18 cellular contexts compared by ENCODE assay signal in genomic region chr12:44763021-44763420, GRCh38.
DNase-seq lines count a peak whose midpoint lies in the region; ATAC-seq and TF ChIP-seq lines count a peak whose summit lies in the region.
"Had no signal": no experiment of that assay in that cellular context is flagged by ENCODE, and none has a peak within 500 bp of the region (broad histone marks: within the 10 kb centered on the region; RNA-seq: fewer than 3 reads in every experiment).

No MANE protein-coding gene starts in this region.

- H3K4me3 ChIP-seq in neural progenitor cell (no peak overlapping the region), upper lobe of left lung (no peak overlapping the region)
- H3K4me3 ChIP-seq: BLaER1 had no signal

- peaks cover 7% of the 10 kb centered on the region for H3K79me2 ChIP-seq in neural progenitor cell (ENCODE audit: low read depth)

- TF ChIP-seq CTCF in neural progenitor cell (IDR thresholded peaks at IDR 0.05) (no peak), upper lobe of left lung (IDR thresholded peaks at IDR 0.05) (no peak)

- H3K9ac ChIP-seq in neural progenitor cell, result no peak overlapping the region
- H3K9ac ChIP-seq: BLaER1 had no signal

- no peak overlapping the region for H2AFZ ChIP-seq in neural progenitor cell (replicated peaks)

- TF ChIP-seq POLR2A in upper lobe of left lung (IDR thresholded peaks at IDR 0.05), result no peak

- H3K9me3 ChIP-seq in neural progenitor cell (ENCODE audit: low read depth), result no peaks in the 10 kb centered on the region
- no peaks in the 10 kb centered on the region for H3K9me3 ChIP-seq in upper lobe of left lung
- H3K9me3 ChIP-seq: BE2C, BLaER1 had no signal

- DNase-seq in COLO829 (ENCODE audit: low spot score), result peak; percentile 76
- DNase-seq in SK-MEL-5 (ENCODE audit: low read depth, low spot score), result peak; percentile 33
- DNase-seq in neural progenitor cell (ENCODE audit: low spot score), result no peak
- no peak for DNase-seq in upper lobe of left lung
- DNase-seq in NCI-H1436 treated with DMSO at 0.1 percent for 48 hours (lab: John Stamatoyannopoulos, UW), result no peak
- DNase-seq: 8988T; ACHN; BE2C; C1 segment of cervical spinal cord; Caco-2; Calu3; CD4-positive, alpha-beta memory T cell; CD4-positive, CD25-positive, alpha-beta regulatory T cell; CD8-positive, alpha-beta memory T cell; DMS79 treated with DMSO at 0.1 percent for 48 hours; GF-D8 had no signal

- H3K9me3 Mint-ChIP-seq in neural progenitor cell, result no peaks in the 10 kb centered on the region
- H3K9me3 Mint-ChIP-seq: CD4-positive, alpha-beta memory T cell; CD4-positive, CD25-positive, alpha-beta regulatory T cell; CD8-positive, alpha-beta memory T cell had no signal

- no peaks in the 10 kb centered on the region for H4K20me1 ChIP-seq in neural progenitor cell (ENCODE audit: low read depth)
- H4K20me1 ChIP-seq: BLaER1 had no signal

- H3K4me1 ChIP-seq in neural progenitor cell (peaks cover 20% of the 10 kb centered on the region), upper lobe of left lung (no peaks in the 10 kb centered on the region)
- H3K4me1 ChIP-seq: BE2C, BLaER1, Caco-2 had no signal

- 68 to 89% methylated on average over 3 of the region's 3 CpGs for WGBS in upper lobe of left lung, 2 donors

- H3K36me3 ChIP-seq in neural progenitor cell (no peaks in the 10 kb centered on the region), upper lobe of left lung (no peaks in the 10 kb centered on the region)
- H3K36me3 ChIP-seq: BE2C, BLaER1 had no signal

- peaks cover 13% of the 10 kb centered on the region for H3K4me1 Mint-ChIP-seq in neural progenitor cell
- H3K4me1 Mint-ChIP-seq: CD14-positive monocyte; CD4-positive, alpha-beta memory T cell; CD4-positive, CD25-positive, alpha-beta regulatory T cell had no signal

- H3F3A ChIP-seq in neural progenitor cell (ENCODE audit: low read depth), result no peaks in the 10 kb centered on the region

- ATAC-seq in upper lobe of left lung (ENCODE audit: low FRiP score in 2 of 2), result no peak

- no peaks in the 10 kb centered on the region for H3K27me3 ChIP-seq in neural progenitor cell
- no peaks in the 10 kb centered on the region for H3K27me3 ChIP-seq in upper lobe of left lung
- H3K27me3 ChIP-seq: BE2C, BLaER1 had no signal

- peak overlapping the region; percentile 30 for H3K4me2 ChIP-seq in neural progenitor cell
- H3K4me2 ChIP-seq: BLaER1 had no signal

- no peak overlapping the region for H3K4me3 Mint-ChIP-seq in neural progenitor cell
- H3K4me3 Mint-ChIP-seq: CD14-positive monocyte; CD4-positive, alpha-beta memory T cell; CD4-positive, CD25-positive, alpha-beta regulatory T cell; CD8-positive, alpha-beta memory T cell had no signal

- H3K27ac ChIP-seq in neural progenitor cell (no peak overlapping the region), upper lobe of left lung (no peak overlapping the region)
- H3K27ac ChIP-seq: BLaER1 had no signal

- in situ Hi-C loops in SK-MEL-5 (cut with HindIII; ENCODE audit: low pct_unique_long_range_greater_than_20kb, low sequenced_read_pairs), result no loop called here

- TF ChIP-seq EP300 in upper lobe of left lung (IDR thresholded peaks at IDR 0.05), result no peak

- H3K27me3 Mint-ChIP-seq in neural progenitor cell (ENCODE audit: insufficient read depth, low read depth), result no peaks in the 10 kb centered on the region
- H3K27me3 Mint-ChIP-seq: CD4-positive, alpha-beta memory T cell; CD8-positive, alpha-beta memory T cell had no signal

- H3K36me3 Mint-ChIP-seq in neural progenitor cell, result peaks cover 26% of the 10 kb centered on the region
- H3K36me3 Mint-ChIP-seq: CD14-positive monocyte; CD4-positive, CD25-positive, alpha-beta regulatory T cell had no signal

- no peak overlapping the region for H3K27ac Mint-ChIP-seq in neural progenitor cell
- H3K27ac Mint-ChIP-seq: CD14-positive monocyte; CD4-positive, alpha-beta memory T cell; CD4-positive, CD25-positive, alpha-beta regulatory T cell had no signal

Comparison
In these comparisons a context has a peak if more than half of its experiments do, and no peak if none do; other contexts are left out.
1. DNase-seq: peak in COLO829 (single experiment) and SK-MEL-5 (single experiment); none in neural progenitor cell (single experiment), upper lobe of left lung (0 of 2) and NCI-H1436 treated with DMSO at 0.1 percent for 48 hours (single experiment).